1 cellular context compared by ENCODE assay signal in the genomic region with DNA sequence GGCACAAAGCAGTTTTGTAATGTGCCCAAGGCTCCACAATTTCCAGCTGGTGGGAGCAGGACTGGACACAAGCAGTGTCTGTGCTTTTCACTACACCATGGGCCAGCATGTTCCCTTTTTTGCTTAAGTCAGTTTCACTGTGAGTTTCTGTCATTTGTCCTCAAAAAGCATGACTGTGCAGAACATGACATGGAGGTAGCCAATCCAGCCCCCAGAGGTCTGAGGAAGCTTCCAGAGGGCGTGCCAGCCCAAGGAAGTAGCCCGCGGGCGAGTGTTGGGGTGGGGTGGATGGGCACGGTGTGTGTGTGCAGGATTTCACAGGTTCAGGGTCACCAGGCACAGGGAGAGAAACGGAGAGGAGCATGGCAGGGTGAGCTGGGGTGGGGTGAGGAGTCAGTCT.
TF ChIP-seq lines count a peak whose summit lies in the region.

No MANE protein-coding gene starts in this region.

TF ChIP-seq in GM12878, 131 proteins besides CTCF, POLR2A, EP300 and RAD21 (continued from another document):
- TF ChIP-seq, protein P1, sequence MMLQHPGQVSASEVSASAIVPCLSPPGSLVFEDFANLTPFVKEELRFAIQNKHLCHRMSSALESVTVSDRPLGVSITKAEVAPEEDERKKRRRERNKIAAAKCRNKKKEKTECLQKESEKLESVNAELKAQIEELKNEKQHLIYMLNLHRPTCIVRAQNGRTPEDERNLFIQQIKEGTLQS (IDR thresholded peaks at IDR 0.05; ENCODE audit: borderline replicate concordance, extremely low read depth, low read depth, low read length) = no peak
